8 cellular contexts compared by ENCODE assay signal in the genomic region with DNA sequence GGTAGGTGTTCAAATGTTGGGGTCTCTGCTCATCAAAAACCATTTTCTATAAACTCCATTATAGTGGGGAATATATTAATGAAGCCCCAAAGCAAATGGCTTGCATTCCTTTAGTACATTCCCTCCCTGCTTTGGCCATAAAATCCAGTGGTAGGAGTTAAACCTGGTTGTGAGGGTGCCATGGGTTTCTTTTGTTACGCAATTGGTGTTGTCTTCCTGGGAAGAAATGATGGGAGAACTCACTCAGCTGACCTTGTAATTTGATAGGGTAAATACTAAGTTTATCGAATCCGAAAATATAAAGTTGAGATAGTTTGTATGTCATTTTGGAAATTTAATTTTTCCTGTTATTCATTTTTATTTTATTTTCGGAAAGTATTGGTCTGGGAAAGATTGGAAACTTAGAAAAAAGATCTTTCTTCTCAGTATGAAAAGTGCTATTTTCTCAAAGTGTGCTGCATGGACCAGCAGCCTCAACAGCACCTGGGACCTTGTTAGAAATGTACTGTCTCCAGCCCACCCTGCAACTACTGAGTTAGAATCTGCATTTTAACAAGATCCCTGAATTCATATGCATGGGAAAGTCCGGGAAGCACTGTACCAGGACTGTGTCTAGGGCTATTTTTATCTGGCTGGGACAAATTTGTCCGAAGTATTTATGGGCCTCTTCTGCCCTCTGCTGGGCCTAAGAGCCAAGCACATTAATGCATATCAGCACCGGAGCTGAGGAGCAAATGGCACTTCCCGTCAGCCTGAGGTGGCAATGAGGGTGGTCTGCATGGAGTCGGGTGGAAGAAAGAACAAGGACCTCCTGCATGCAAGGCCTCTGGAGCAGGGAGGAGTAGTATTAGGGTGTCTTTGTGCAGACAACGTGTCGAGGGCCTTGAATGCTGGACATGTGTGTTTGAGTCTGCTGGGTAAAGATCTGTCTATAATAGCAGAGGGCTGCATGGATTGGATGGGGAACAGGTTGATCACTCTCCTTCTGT. TPM values are rescaled to one million over a fixed set of nuclear protein-coding genes. Genes with fewer than 3 reads are reported as not detected.
DNase-seq lines count a peak whose midpoint lies in the region; ATAC-seq, FAIRE-seq and TF ChIP-seq lines count a peak whose summit lies in the region.

No MANE protein-coding gene starts in this region.

- H3K36me3 Mint-ChIP-seq in activated T-cell treated with anti-CD3 and anti-CD28 coated beads, Interleukin-2, amount 50 U/mL, for 24 hours (ENCODE audit: low read depth), result no peaks in the 10 kb centered on the region

- H3K36me3 ChIP-seq in PC-3 (ENCODE audit: low read depth, low read length) (no peaks in the 10 kb centered on the region), neural cell (ENCODE audit: insufficient read depth, low read length) (no peaks in the 10 kb centered on the region)

- H3K4me3 ChIP-seq in PC-3 (ENCODE audit: low read length), result no peak overlapping the region
- no peak overlapping the region for H3K4me3 ChIP-seq in neural cell (ENCODE audit: low read length)

- peak; percentile 78 for TF ChIP-seq CTCF in PC-3 (conservative IDR thresholded peaks at IDR 0.05; ENCODE audit: low read depth, low read length)
- peak; percentile 96 for TF ChIP-seq CTCF in neural cell (IDR thresholded peaks at IDR 0.05; ENCODE audit: poor library complexity, severe bottlenecking)

- no peak overlapping the region for H3K9ac ChIP-seq in PC-3 (ENCODE audit: low read length)
- no peak overlapping the region for H3K9ac ChIP-seq in neural cell (ENCODE audit: low read length)

- H3K4me3 Mint-ChIP-seq in activated T-cell treated with anti-CD3 and anti-CD28 coated beads, Interleukin-2, amount 50 U/mL, for 24 hours, result no peak overlapping the region
- H3K4me3 Mint-ChIP-seq in stimulated activated naive CD8-positive, alpha-beta T cell treated with anti-CD3 and anti-CD28 coated beads, Interleukin-15, amount 100 ng/mL, for 72 hours, result peak overlapping the region in 1 of 2 donors; percentile 4

- no peak overlapping the region for H3K27ac Mint-ChIP-seq in activated T-cell treated with anti-CD3 and anti-CD28 coated beads, Interleukin-2, amount 50 U/mL, for 24 hours
- no peak overlapping the region for H3K27ac Mint-ChIP-seq in stimulated activated naive CD8-positive, alpha-beta T cell treated with anti-CD3 and anti-CD28 coated beads, Interleukin-15, amount 100 ng/mL, for 72 hours

- in situ Hi-C loops in Caki2 (cut with HindIII; ENCODE audit: low pct_unique_long_range_greater_than_20kb, low sequenced_read_pairs), result no loop called here

- no peaks in the 10 kb centered on the region for H3K79me2 ChIP-seq in PC-3 (ENCODE audit: low read length)
- no peaks in the 10 kb centered on the region for H3K79me2 ChIP-seq in neural cell (replicated peaks; ENCODE audit: insufficient read depth, low read length)

- H3F3A ChIP-seq in PC-3 (ENCODE audit: low read length, unreplicated experiment) (no peaks in the 10 kb centered on the region), neural cell (ENCODE audit: insufficient read depth, low read length, poor library complexity, severe bottlenecking) (no peaks in the 10 kb centered on the region)

- H2AFZ ChIP-seq in PC-3 (ENCODE audit: low read length) (peak overlapping the region; percentile 71), neural cell (ENCODE audit: low read depth, low read length) (no peak overlapping the region)

- no peaks in the 10 kb centered on the region for H3K27me3 ChIP-seq in PC-3 (ENCODE audit: low read length)
- H3K27me3 ChIP-seq in neural cell (ENCODE audit: insufficient read depth, low read depth, low read length), result no peaks in the 10 kb centered on the region

- peaks cover 4% of the 10 kb centered on the region for H3K4me1 Mint-ChIP-seq in activated T-cell treated with anti-CD3 and anti-CD28 coated beads, Interleukin-2, amount 50 U/mL, for 24 hours (ENCODE audit: low read depth)
- peaks cover 6% of the 10 kb centered on the region for H3K4me1 Mint-ChIP-seq in stimulated activated naive CD8-positive, alpha-beta T cell treated with anti-CD3 and anti-CD28 coated beads, Interleukin-15, amount 100 ng/mL, for 72 hours

- POLR2A ChIA-PET in PC-3 (lab: Charles Lee; ENCODE audit: unreplicated experiment), result no interaction called here

- DNase-seq in Caki2 (ENCODE audit: low read depth) (peak; percentile 59), HTR-8/SVneo (ENCODE audit: insufficient read length, low spot score) (peak; percentile 59), PC-3 (peak; percentile 77), fibroblast of peridontal ligament (ENCODE audit: extremely low read depth) (peak; percentile 77)
- peak; percentile 68 for DNase-seq in activated T-cell treated with anti-CD3 and anti-CD28 coated beads, Interleukin-2, amount 50 U/mL, for 24 hours
- peak; percentile 40 to 42 for DNase-seq in stimulated activated naive CD8-positive, alpha-beta T cell treated with anti-CD3 and anti-CD28 coated beads, Interleukin-15, amount 100 ng/mL, for 72 hours

- peak; percentile 16 for FAIRE-seq in HTR-8/SVneo (lab: Jason Lieb, UNC)

- H3K9me3 ChIP-seq in PC-3 (ENCODE audit: low read length) (0 out of 2 replicates have a peak, but pooled peaks cover 4% of the 10 kb centered on the region), neural cell (ENCODE audit: low read length) (peaks cover 5% of the 10 kb centered on the region)

- no peaks in the 10 kb centered on the region for H3K9me2 ChIP-seq in PC-3 (replicated peaks; ENCODE audit: low read length)
- H3K9me2 ChIP-seq in neural cell (ENCODE audit: insufficient read depth, low read length), result no peaks in the 10 kb centered on the region

- H3K4me2 ChIP-seq in PC-3 (ENCODE audit: low read length) (peak overlapping the region; percentile 61), neural cell (ENCODE audit: low read length) (no peak overlapping the region)

- H4K20me1 ChIP-seq in PC-3 (ENCODE audit: low read length) (no peaks in the 10 kb centered on the region), neural cell (ENCODE audit: insufficient read depth) (no peaks in the 10 kb centered on the region)

- TF ChIP-seq RAD21 in neural cell (conservative IDR thresholded peaks at IDR 0.05), result peak; percentile 99

- H3K27me3 Mint-ChIP-seq in activated T-cell treated with anti-CD3 and anti-CD28 coated beads, Interleukin-2, amount 50 U/mL, for 24 hours, result no peaks in the 10 kb centered on the region
- no peaks in the 10 kb centered on the region for H3K27me3 Mint-ChIP-seq in stimulated activated naive CD8-positive, alpha-beta T cell treated with anti-CD3 and anti-CD28 coated beads, Interleukin-15, amount 100 ng/mL, for 72 hours

- peaks cover 4% of the 10 kb centered on the region for H3K9me3 Mint-ChIP-seq in activated T-cell treated with anti-CD3 and anti-CD28 coated beads, Interleukin-2, amount 50 U/mL, for 24 hours
- H3K9me3 Mint-ChIP-seq in stimulated activated naive CD8-positive, alpha-beta T cell treated with anti-CD3 and anti-CD28 coated beads, Interleukin-15, amount 100 ng/mL, for 72 hours, result no peaks in the 10 kb centered on the region

- peaks cover 8% of the 10 kb centered on the region; the same call in 1 of the 2 replicates for H3K4me1 ChIP-seq in PC-3 (ENCODE audit: insufficient read depth, low read length)

- no peak for TF ChIP-seq EP300 in neural cell (conservative IDR thresholded peaks at IDR 0.05; ENCODE audit: poor library complexity, severe bottlenecking)

- BruUV-seq in PC-3 (replicated peaks; lab: Mats Ljungman, UMichigan), result no TSS peak

- intact Hi-C loops in PC-3 (cut with micrococcal nuclease), result loop anchor here (2.0 to 5.0 kb wide), 3 partner anchors 116 to 320 kb away; no protein-coding TSS in a partner anchor

- H3K27ac ChIP-seq in PC-3 (ENCODE audit: low read length) (no peak overlapping the region), neural cell (ENCODE audit: low read length) (no peak overlapping the region)

- ATAC-seq in PC-3 (peak; percentile 95), HG03432 (IDR thresholded peaks at IDR 0.05; ENCODE audit: unreplicated experiment) (no peak)
- peak; percentile 80 for ATAC-seq in stimulated activated naive CD8-positive, alpha-beta T cell treated with anti-CD3 and anti-CD28 coated beads, Interleukin-15, amount 100 ng/mL, for 72 hours

- CTCF ChIA-PET in PC-3 (lab: Charles Lee), result interaction anchor here (1.0 to 1.3 kb wide), 2 partner anchors 116 to 246 kb away, joined by 3 read pairs; no protein-coding TSS in a partner anchor

TF ChIP-seq in neural cell, 6 proteins besides CTCF, POLR2A, EP300 and RAD21:
- TF ChIP-seq SMC3 (conservative IDR thresholded peaks at IDR 0.05; ENCODE audit: poor library complexity), result peak; percentile 99
- no peak for TF ChIP-seq POLR2AphosphoS5 (IDR thresholded peaks at IDR 0.05)

RNA-seq across cellular contexts. Expression of a gene that starts 54.7 kb away (rescaled TPM):
- total RNA-seq in Caki2 (2014; rRNA removed; shearing (Covaris generic); ENCODE audit: low replicate concordance), result 1.9 and 4.1 TPM in 2 replicates
- total RNA-seq in PC-3 (2014; rRNA removed), result 2.5 and 8.1 TPM in 2 replicates
- polyA plus RNA-seq in neural cell, result 4.5 and 5.0 TPM in 2 replicates
- polyA minus RNA-seq in neural cell, result 4.1 and 5.0 TPM in 2 replicates
